Comparison of ENCODE assay signal across 8 cellular contexts in genomic region chr10:44310762-44311562, GRCh38.
DNase-seq lines count a peak whose midpoint lies in the region; ATAC-seq and TF ChIP-seq lines count a peak whose summit lies in the region.

No MANE protein-coding gene starts in this region.

- no peaks in the 10 kb centered on the region for H3K27me3 ChIP-seq in heart right ventricle

- intact Hi-C loops in heart right ventricle (cut with DNase I): loop anchor here in 8 of 10 donors (2.0 to 10.0 kb wide), 14 partner anchors 71 to 639 kb away; partner anchors contain the start of gene CXCL12 (in 3 of the 8)

- ATAC-seq in GM18867 (IDR thresholded peaks at IDR 0.05; ENCODE audit: unreplicated experiment) (peak; percentile 90), HG03097 (IDR thresholded peaks at IDR 0.05; ENCODE audit: low FRiP score, unreplicated experiment) (peak; percentile 76), heart right ventricle (peak; percentile 95 to 99 (median 98))

- peak overlapping the region; percentile 23 for H3K4me3 ChIP-seq in AG04449 (ENCODE audit: low read depth, low read length)
- H3K4me3 ChIP-seq in heart right ventricle: peak overlapping the region in 9 of 10 donors; percentile 26 to 55 (median 48)
- H3K4me3 ChIP-seq in urinary bladder (ENCODE audit: low read depth, low read length): peak overlapping the region; percentile 20

- H3K4me1 ChIP-seq in heart right ventricle (peaks cover 4 to 14% (median 10%) of the 10 kb centered on the region in 9 donors), urinary bladder (ENCODE audit: insufficient read depth) (no peaks in the 10 kb centered on the region)

- H3K4me3 Mint-ChIP-seq in activated naive CD8-positive, alpha-beta T cell treated with anti-CD3 and anti-CD28 coated beads for 36 hours: peak overlapping the region; percentile 53

- H3K27me3 Mint-ChIP-seq in activated naive CD8-positive, alpha-beta T cell treated with anti-CD3 and anti-CD28 coated beads for 36 hours: peaks cover 17% of the 10 kb centered on the region

- H3K27ac ChIP-seq in heart right ventricle (peak overlapping the region in 5 of 10 donors; percentile 46 to 72 (median 65)), urinary bladder (ENCODE audit: low read depth) (no peak overlapping the region)

- H3K4me1 Mint-ChIP-seq in activated naive CD8-positive, alpha-beta T cell treated with anti-CD3 and anti-CD28 coated beads for 36 hours: peaks cover 11% of the 10 kb centered on the region

- no peaks in the 10 kb centered on the region for H3K36me3 ChIP-seq in heart right ventricle
- no peaks in the 10 kb centered on the region for H3K36me3 ChIP-seq in urinary bladder (ENCODE audit: insufficient read depth)

- peak; percentile 91 for TF ChIP-seq CTCF in AG04449 (IDR thresholded peaks at IDR 0.05; ENCODE audit: insufficient read depth, low read length, missing control alignments)
- TF ChIP-seq CTCF in heart right ventricle (IDR thresholded peaks at IDR 0.05): peak; percentile 90 to 100 (median 98)

- CTCF ChIA-PET in AG04449 (lab: Yijun Ruan, JAX): interaction anchor here (0.6 to 4.3 kb wide), 58 partner anchors 8 to 661 kb away, joined by 3 to 31 read pairs (median 4); no protein-coding TSS in a partner anchor

- DNase-seq in AG04449 (ENCODE audit: low read depth, low spot score) (no peak), RPMI8226 (peak; percentile 80), heart right ventricle (peak; percentile 87 to 91), putamen (ENCODE audit: low spot score) (peak; percentile 83)
- peak; percentile 80 for DNase-seq in activated naive CD8-positive, alpha-beta T cell treated with anti-CD3 and anti-CD28 coated beads for 36 hours

- H3K27ac Mint-ChIP-seq in activated naive CD8-positive, alpha-beta T cell treated with anti-CD3 and anti-CD28 coated beads for 36 hours: no peak overlapping the region

- H3K9me3 Mint-ChIP-seq in activated naive CD8-positive, alpha-beta T cell treated with anti-CD3 and anti-CD28 coated beads for 36 hours: no peaks in the 10 kb centered on the region

- H3K9me3 ChIP-seq in heart right ventricle: no peaks in the 10 kb centered on the region

- 7 to 12% methylated on average over 58 of the region's 58 CpGs for WGBS in heart right ventricle, 2 donors
- 13% methylated on average over 58 of the region's 58 CpGs for WGBS in urinary bladder

- POLR2A ChIA-PET in AG04449 (lab: Yijun Ruan, JAX): no interaction called here

- H3K36me3 Mint-ChIP-seq in activated naive CD8-positive, alpha-beta T cell treated with anti-CD3 and anti-CD28 coated beads for 36 hours: no peaks in the 10 kb centered on the region
